4 cellular contexts compared by ENCODE assay signal in the genomic region with DNA sequence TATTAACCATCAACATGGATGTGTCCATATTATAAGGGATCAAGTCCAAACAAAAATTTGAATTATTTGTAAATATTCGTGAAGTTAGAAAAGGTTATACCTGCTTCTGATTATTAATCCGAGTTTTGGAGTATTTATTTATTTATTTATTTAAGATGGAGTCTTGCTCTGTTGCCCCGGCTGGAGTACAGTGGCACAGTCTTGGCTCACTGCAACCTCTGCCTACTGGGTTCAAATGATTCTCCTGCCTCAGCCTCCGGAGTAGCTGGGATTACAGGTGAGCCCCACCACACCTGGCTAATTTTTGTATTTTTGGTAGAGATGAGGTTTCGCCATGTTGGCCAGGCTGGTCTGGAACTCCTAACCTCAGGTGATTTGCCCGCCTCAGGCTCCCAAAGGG.
A peak's percentile ranks its signal among the peaks of the same experiment; 100 is the strongest.
TF ChIP-seq lines count a peak whose summit lies in the region.

No MANE protein-coding gene starts in this region.

TF ChIP-seq in HEK293, 187 proteins besides CTCF, POLR2A, EP300 and RAD21:
- TF ChIP-seq ZNF121 (tag by site-specific recombination; IDR thresholded peaks at IDR 0.05): peak; percentile 88

TF ChIP-seq in WTC11, 78 proteins besides CTCF, POLR2A, EP300 and RAD21:
- peak; percentile 68; the same call in 1 of the 2 replicates for TF ChIP-seq ZNF121 (CRISPR knock-in tag; IDR thresholded peaks at IDR 0.05)

TF ChIP-seq in K562, 482 proteins besides CTCF, POLR2A, EP300 and RAD21:
- TF ChIP-seq ZNF121 (CRISPR knock-in tag; conservative IDR thresholded peaks at IDR 0.05): 0 out of 2 replicates have a peak, but pooled peaks have one; percentile 43

TF ChIP-seq in HepG2, 621 proteins besides CTCF, POLR2A, EP300 and RAD21:
- TF ChIP-seq ZNF121 (CRISPR knock-in tag; IDR thresholded peaks at IDR 0.05): 0 out of 2 replicates have a peak, but pooled peaks have one; percentile 35
